ENCODE assay signal across 11 cellular contexts in genomic region chrX:46653482-46653881, GRCh38.
DNase-seq lines count a peak whose midpoint lies in the region; ATAC-seq, FAIRE-seq and TF ChIP-seq lines count a peak whose summit lies in the region.
"Had no signal": no experiment of that assay in that cellular context is flagged by ENCODE, and none has a peak within 500 bp of the region (broad histone marks: within the 10 kb centered on the region; RNA-seq: fewer than 3 reads in every experiment).

No MANE protein-coding gene starts in this region.

- intact Hi-C loops in right cardiac atrium (cut with DNase I) = no loop called here

- peak; percentile 43 for TF ChIP-seq CTCF in SK-N-SH (IDR thresholded peaks at IDR 0.05)
- TF ChIP-seq CTCF in keratinocyte (optimal IDR thresholded peaks at IDR 0.05 in 1 of 3, IDR thresholded peaks at IDR 0.05 in 1 of 3, conservative IDR thresholded peaks at IDR 0.05 in 1 of 3; ENCODE audit: extremely low read depth in 1 of 3, insufficient read depth in 2 of 3, low read length in 3 of 3) = peak; percentile 57 to 68 (median 66)

- H3K9ac ChIP-seq in SK-N-SH = no peak overlapping the region
- H3K9ac ChIP-seq in keratinocyte (ENCODE audit: control insufficient read depth, extremely low read depth, insufficient read depth, low read length) = no peak overlapping the region

- H3K27me3 ChIP-seq in SK-N-SH (ENCODE audit: insufficient read depth) (no peaks in the 10 kb centered on the region; the same call in 1 of the 2 replicates), keratinocyte (ENCODE audit: control insufficient read depth, extremely low read depth, insufficient read depth, low read length) (no peaks in the 10 kb centered on the region), right cardiac atrium (ENCODE audit: control insufficient read depth, insufficient read depth) (no peaks in the 10 kb centered on the region)

- H3K27ac ChIP-seq in SK-N-SH (ENCODE audit: low read depth in 2 of 2, low read length in 1 of 2) (no peak overlapping the region), keratinocyte (ENCODE audit: control insufficient read depth, insufficient read depth, low read length) (no peak overlapping the region), right cardiac atrium (ENCODE audit: low read length) (no peak overlapping the region)
- H3K27ac ChIP-seq: 22Rv1 had no signal

- WGBS in SK-N-SH (ENCODE audit: low lambda C conversion rate) = 43% methylated on average over 6 of the region's 6 CpGs
- 40% methylated on average over 6 of the region's 6 CpGs for WGBS in right cardiac atrium

- CTCF ChIA-PET in SK-N-SH (lab: Yijun Ruan, JAX) = interaction anchor here (0.6 to 1.5 kb wide), 5 partner anchors 9 to 440 kb away, joined by 3 to 8 read pairs (median 4); no protein-coding TSS in a partner anchor

- no peaks in the 10 kb centered on the region for H3K9me1 ChIP-seq in keratinocyte (ENCODE audit: control insufficient read depth, extremely low read depth, insufficient read depth, low read length)

- dilution Hi-C loops in keratinocyte (cut with MboI; ENCODE audit: extremely low pct_ligation_motif_present, low sequenced_read_pairs) = no loop called here

- TF ChIP-seq EP300 in SK-N-SH (IDR thresholded peaks at IDR 0.05; ENCODE audit: borderline replicate concordance in 1 of 2, low read depth in 1 of 2, low read length in 1 of 2) = no peak

- no peaks in the 10 kb centered on the region for H3K9me2 ChIP-seq in SK-N-SH

- POLR2A ChIA-PET in SK-N-SH (lab: Yijun Ruan, JAX) = no interaction called here

- H3K36me3 ChIP-seq in SK-N-SH (replicated peaks in 1 of 2; ENCODE audit: control insufficient read depth in 1 of 2, insufficient read depth in 2 of 2, low read length in 1 of 2) (no peaks in the 10 kb centered on the region), keratinocyte (ENCODE audit: control insufficient read depth in 2 of 2, extremely low read depth in 1 of 2, insufficient read depth in 2 of 2, low read length in 2 of 2) (no peaks in the 10 kb centered on the region)

- H3K4me1 ChIP-seq in SK-N-SH (ENCODE audit: control insufficient read depth in 1 of 2, insufficient read depth in 2 of 2, low read depth in 1 of 2, low read length in 1 of 2) (peaks cover 0 to 4% of the 10 kb centered on the region in 2 experiments; a peak in 1 of 4 replicates), keratinocyte (ENCODE audit: control insufficient read depth, extremely low read depth, insufficient read depth, low read length) (peaks cover 8% of the 10 kb centered on the region), right cardiac atrium (ENCODE audit: control insufficient read depth, insufficient read depth, low read length) (no peaks in the 10 kb centered on the region)

- DNase-seq in DMS 273 (lab: John Stamatoyannopoulos, UW; ENCODE audit: unreplicated experiment) = peak; percentile 51
- no peak for DNase-seq in DMS 273 treated with DMSO at 0.1 percent for 48 hours (lab: John Stamatoyannopoulos, UW)
- peak; percentile 34 for DNase-seq in SK-N-SH
- no peak for DNase-seq in keratinocyte (ENCODE audit: low read depth, low spot score)
- DNase-seq in NCI-H2227 treated with DMSO at 0.1 percent for 48 hours (lab: John Stamatoyannopoulos, UW) = no peak
- no peak for DNase-seq in right cardiac atrium
- DNase-seq in NCI-H2227 (lab: John Stamatoyannopoulos, UW; ENCODE audit: unreplicated experiment) = no peak
- DNase-seq: activated CD8-positive, alpha-beta memory T cell treated with anti-CD3 and anti-CD28 coated beads, Interleukin-2, amount 50 U/mL, for 48 hours; effector memory CD4-positive, alpha-beta T cell had no signal

- H3K79me2 ChIP-seq in SK-N-SH (ENCODE audit: insufficient read depth) = no peaks in the 10 kb centered on the region
- H3K79me2 ChIP-seq in keratinocyte (ENCODE audit: control insufficient read depth, insufficient read depth, low read length) = no peaks in the 10 kb centered on the region

- H4K20me1 ChIP-seq in SK-N-SH (ENCODE audit: insufficient read depth) = no peaks in the 10 kb centered on the region
- no peaks in the 10 kb centered on the region for H4K20me1 ChIP-seq in keratinocyte (ENCODE audit: control insufficient read depth, extremely low read depth, insufficient read depth, low read length)

- H2AFZ ChIP-seq in SK-N-SH (ENCODE audit: low read depth) = no peak overlapping the region
- H2AFZ ChIP-seq in keratinocyte (ENCODE audit: control insufficient read depth, low read length) = no peak overlapping the region

- TF ChIP-seq RAD21 in SK-N-SH (IDR thresholded peaks at IDR 0.05; ENCODE audit: low read length) = peak; percentile 52

- no peak overlapping the region for H3K4me2 ChIP-seq in SK-N-SH
- peak overlapping the region; percentile 22 for H3K4me2 ChIP-seq in keratinocyte (ENCODE audit: control insufficient read depth, extremely low read depth, insufficient read depth, low read depth, low read length)

- peak; percentile 44 for ATAC-seq in GM18907 (IDR thresholded peaks at IDR 0.05; ENCODE audit: unreplicated experiment)
- no peak for ATAC-seq in right cardiac atrium

- FAIRE-seq in keratinocyte (lab: Jason Lieb, UNC) = no peak

- H3F3A ChIP-seq in SK-N-SH (replicated peaks; ENCODE audit: insufficient read depth) = no peaks in the 10 kb centered on the region

- H3K9me3 ChIP-seq in SK-N-SH = no peaks in the 10 kb centered on the region
- no peaks in the 10 kb centered on the region for H3K9me3 ChIP-seq in keratinocyte (ENCODE audit: control insufficient read depth, low read depth, low read length)
- H3K9me3 ChIP-seq in right cardiac atrium (ENCODE audit: control insufficient read depth, low read length) = no peaks in the 10 kb centered on the region

- no peak overlapping the region for H3K4me3 ChIP-seq in SK-N-SH (ENCODE audit: low read depth in 2 of 2, low read length in 1 of 2)
- H3K4me3 ChIP-seq in keratinocyte (ENCODE audit: control insufficient read depth in 2 of 3, extremely low read depth in 1 of 3, insufficient read depth in 2 of 3, low read depth in 1 of 3, low read length in 3 of 3) = no peak overlapping the region
- no peak overlapping the region for H3K4me3 ChIP-seq in right cardiac atrium (ENCODE audit: low read length)

TF ChIP-seq in SK-N-SH, 30 proteins besides CTCF, POLR2A, EP300 and RAD21:
- TF ChIP-seq CHD2 (IDR thresholded peaks at IDR 0.05; ENCODE audit: low read length, partially characterized antibody) (no peak), SMC3 (IDR thresholded peaks at IDR 0.05; ENCODE audit: low read depth, low read length) (peak; percentile 28; the same call in 1 of the 2 replicates), PBX3 (IDR thresholded peaks at IDR 0.05) (no peak), ZBTB33 (IDR thresholded peaks at IDR 0.05; ENCODE audit: borderline replicate concordance, low read depth) (no peak)
TF ChIP-seq in SK-N-SH: peak in this region for 1.

Comparison
In these comparisons a context has a peak if more than half of its experiments do, and no peak if none do; other contexts are left out.
1. DNase-seq: peak in DMS 273 (single experiment) and SK-N-SH (single experiment); none in DMS 273 treated with DMSO at 0.1 percent for 48 hours (single experiment), keratinocyte (single experiment), NCI-H2227 treated with DMSO at 0.1 percent for 48 hours (single experiment), right cardiac atrium (0 of 3) and NCI-H2227 (single experiment).